ENCODE assay signal across 8 cellular contexts in the genomic region with DNA sequence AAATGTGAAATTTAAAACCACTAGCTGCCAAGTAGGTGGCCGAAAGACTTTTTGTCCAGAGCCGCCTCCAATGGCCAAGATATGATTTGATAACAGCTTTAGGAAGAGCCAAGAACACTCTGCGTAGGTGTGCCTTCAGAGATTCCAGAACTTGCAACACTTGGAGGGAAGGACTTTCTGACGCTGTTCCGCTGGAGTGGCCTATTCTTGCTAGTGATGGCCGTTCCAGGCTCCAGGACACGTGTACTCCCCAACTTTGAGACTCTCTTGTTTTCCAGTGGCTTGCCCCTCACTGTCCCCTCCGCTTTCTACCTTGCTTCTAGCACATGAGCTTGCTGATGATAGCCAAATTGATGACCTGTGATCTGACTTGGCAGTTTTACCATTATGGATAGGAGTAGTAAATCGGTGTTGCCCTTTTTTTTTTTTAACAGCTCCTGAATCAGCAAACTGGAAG. TPM values are rescaled to one million over a fixed set of nuclear protein-coding genes. Genes with fewer than 3 reads are reported as not detected.
DNase-seq lines count a peak whose midpoint lies in the region; ATAC-seq and TF ChIP-seq lines count a peak whose summit lies in the region.

No MANE protein-coding gene starts in this region.

- H3K4me1 Mint-ChIP-seq in CD8-positive, alpha-beta memory T cell = peaks cover 58 to 78% (median 77%) of the 10 kb centered on the region in 3 donors
- H3K4me1 Mint-ChIP-seq in activated CD4-positive, alpha-beta memory T cell treated with anti-CD3 and anti-CD28 coated beads, Interleukin-2, amount 10 ng/mL, durations not matched to agents 7 days and 5 days = peaks cover 66% of the 10 kb centered on the region
- peaks cover 66% of the 10 kb centered on the region for H3K4me1 Mint-ChIP-seq in nephron

- ATAC-seq in HG03378 (IDR thresholded peaks at IDR 0.05; ENCODE audit: unreplicated experiment) (no peak), GM19324 (IDR thresholded peaks at IDR 0.05; ENCODE audit: low FRiP score, unreplicated experiment) (no peak)

- no peak for DNase-seq in CD8-positive, alpha-beta memory T cell
- no peak for DNase-seq in activated CD4-positive, alpha-beta memory T cell treated with anti-CD3 and anti-CD28 coated beads, Interleukin-2, amount 10 ng/mL, durations not matched to agents 7 days and 5 days
- peak; percentile 73 to 82 for DNase-seq in foreskin fibroblast
- no peak for DNase-seq in GM19238 (ENCODE audit: insufficient read length, low spot score)

- H3K9ac ChIP-seq in HUES64 (ENCODE audit: low read depth, low read length) = peak overlapping the region; percentile 97

- H3K9me3 Mint-ChIP-seq in CD8-positive, alpha-beta memory T cell = no peaks in the 10 kb centered on the region
- no peaks in the 10 kb centered on the region for H3K9me3 Mint-ChIP-seq in activated CD4-positive, alpha-beta memory T cell treated with anti-CD3 and anti-CD28 coated beads, Interleukin-2, amount 10 ng/mL, durations not matched to agents 7 days and 5 days
- H3K9me3 Mint-ChIP-seq in nephron = peaks cover 3% of the 10 kb centered on the region

- no peaks in the 10 kb centered on the region for H3K27me3 ChIP-seq in CD8-positive, alpha-beta memory T cell (ENCODE audit: insufficient read depth, low read length, poor library complexity, severe bottlenecking)
- no peaks in the 10 kb centered on the region for H3K27me3 ChIP-seq in HUES64 (ENCODE audit: insufficient read depth, low read length)

- peak overlapping the region; percentile 92 for H3K27ac ChIP-seq in CD8-positive, alpha-beta memory T cell (ENCODE audit: low read depth, low read length)
- peak overlapping the region; percentile 80; the same call in 1 of the 2 replicates for H3K27ac ChIP-seq in HUES64 (ENCODE audit: low read depth, low read length)

- peaks cover 20% of the 10 kb centered on the region for H3K36me3 ChIP-seq in CD8-positive, alpha-beta memory T cell (ENCODE audit: insufficient read depth, low read length)
- H3K36me3 ChIP-seq in HUES64 (ENCODE audit: insufficient read depth, low read length) = peaks cover 46% of the 10 kb centered on the region

- peak overlapping the region; percentile 79 for H3K4me3 ChIP-seq in CD8-positive, alpha-beta memory T cell (ENCODE audit: low read length)
- H3K4me3 ChIP-seq in HUES64 (ENCODE audit: low read length) (peak overlapping the region; percentile 93), foreskin fibroblast (ENCODE audit: low read depth in 1 of 2, low read length in 2 of 2) (peak overlapping the region; percentile 78 to 86)

- 4% methylated on average over 9 of the region's 9 CpGs for WGBS in HUES64

- peak overlapping the region; percentile 88 to 97 (median 93) for H3K4me3 Mint-ChIP-seq in CD8-positive, alpha-beta memory T cell
- H3K4me3 Mint-ChIP-seq in activated CD4-positive, alpha-beta memory T cell treated with anti-CD3 and anti-CD28 coated beads, Interleukin-2, amount 10 ng/mL, durations not matched to agents 7 days and 5 days = peak overlapping the region; percentile 91
- H3K4me3 Mint-ChIP-seq in nephron = peak overlapping the region; percentile 87 to 97 (median 95)

- peak overlapping the region; percentile 70 to 94 (median 85) for H3K27ac Mint-ChIP-seq in CD8-positive, alpha-beta memory T cell
- H3K27ac Mint-ChIP-seq in activated CD4-positive, alpha-beta memory T cell treated with anti-CD3 and anti-CD28 coated beads, Interleukin-2, amount 10 ng/mL, durations not matched to agents 7 days and 5 days = peak overlapping the region; percentile 86
- peak overlapping the region; percentile 83 to 94 (median 92) for H3K27ac Mint-ChIP-seq in nephron

- H3K36me3 Mint-ChIP-seq in CD8-positive, alpha-beta memory T cell = peaks cover 6 to 54% (median 20%) of the 10 kb centered on the region in 3 donors
- H3K36me3 Mint-ChIP-seq in activated CD4-positive, alpha-beta memory T cell treated with anti-CD3 and anti-CD28 coated beads, Interleukin-2, amount 10 ng/mL, durations not matched to agents 7 days and 5 days (ENCODE audit: low read depth) = peaks cover 63% of the 10 kb centered on the region
- peaks cover 40% of the 10 kb centered on the region for H3K36me3 Mint-ChIP-seq in nephron (ENCODE audit: low read depth)

- H3K27me3 Mint-ChIP-seq in CD8-positive, alpha-beta memory T cell = no peaks in the 10 kb centered on the region
- H3K27me3 Mint-ChIP-seq in activated CD4-positive, alpha-beta memory T cell treated with anti-CD3 and anti-CD28 coated beads, Interleukin-2, amount 10 ng/mL, durations not matched to agents 7 days and 5 days = no peaks in the 10 kb centered on the region
- H3K27me3 Mint-ChIP-seq in nephron (ENCODE audit: low read depth) = peaks cover 4% of the 10 kb centered on the region

- peaks cover 40% of the 10 kb centered on the region for H3K4me1 ChIP-seq in CD8-positive, alpha-beta memory T cell (ENCODE audit: insufficient read depth, low read length)
- peaks cover 27% of the 10 kb centered on the region for H3K4me1 ChIP-seq in HUES64 (ENCODE audit: insufficient read depth, low read length)

- H3K9me3 ChIP-seq in CD8-positive, alpha-beta memory T cell (ENCODE audit: low read length) = no peaks in the 10 kb centered on the region
- H3K9me3 ChIP-seq in HUES64 (ENCODE audit: insufficient read depth, low read depth, low read length) = no peaks in the 10 kb centered on the region

- POLR2A ChIA-PET in CD8-positive, alpha-beta memory T cell (lab: Charles Lee) = interaction anchor here (0.6 to 2.8 kb wide), 7 partner anchors 12 to 1285 kb away, joined by 3 to 15 read pairs (median 5); a partner anchor contains a TSS
- POLR2A ChIA-PET in activated CD4-positive, alpha-beta memory T cell treated with anti-CD3 and anti-CD28 coated beads, Interleukin-2, amount 10 ng/mL, durations not matched to agents 7 days and 5 days (lab: Charles Lee) = interaction anchor here (0.7 to 4.5 kb wide), 12 partner anchors 10 to 678 kb away, joined by 3 to 43 read pairs (median 6); a partner anchor contains a TSS

- CTCF ChIA-PET in CD8-positive, alpha-beta memory T cell (lab: Charles Lee) = interaction anchor here (1.5 to 4.3 kb wide), 2 partner anchors 43 to 48 kb away, joined by 3 to 30 read pairs; no protein-coding TSS in a partner anchor
- CTCF ChIA-PET in activated CD4-positive, alpha-beta memory T cell treated with anti-CD3 and anti-CD28 coated beads, Interleukin-2, amount 10 ng/mL, durations not matched to agents 7 days and 5 days (lab: Charles Lee) = interaction anchor here (0.6 to 4.7 kb wide), 5 partner anchors 18 to 346 kb away, joined by 3 to 36 read pairs (median 4); a partner anchor contains a TSS

- no peak for TF ChIP-seq CTCF in foreskin fibroblast (IDR thresholded peaks at IDR 0.05; ENCODE audit: low read depth, low read length)
- no peak for TF ChIP-seq CTCF in nephron (IDR thresholded peaks at IDR 0.05; ENCODE audit: unreplicated experiment in 3 of 3)

RNA-seq across cellular contexts. Expression of a gene that starts 1.0 kb away (rescaled TPM):
- 100 to 1,000 TPM; 134 to 140 TPM for total RNA-seq in CD8-positive, alpha-beta memory T cell
- 159 TPM for polyA plus RNA-seq in CD8-positive, alpha-beta memory T cell
- polyA plus RNA-seq in HUES64 (2013, experiment 1 of 2) = 380 TPM
- polyA plus RNA-seq in HUES64 (2013, experiment 2 of 2) = 365 TPM
- total RNA-seq in activated CD4-positive, alpha-beta memory T cell treated with anti-CD3 and anti-CD28 coated beads, Interleukin-2, amount 10 ng/mL, durations not matched to agents 7 days and 5 days = 100 to 1,000 TPM; 105 to 109 TPM

Comparison
In these comparisons a context has a peak if more than half of its experiments do, and no peak if none do; other contexts are left out.
1. DNase-seq: peak in foreskin fibroblast (2 of 2); none in CD8-positive, alpha-beta memory T cell (0 of 5), activated CD4-positive, alpha-beta memory T cell treated with anti-CD3 and anti-CD28 coated beads, Interleukin-2, amount 10 ng/mL, durations not matched to agents 7 days and 5 days (single experiment) and GM19238 (single experiment).
2. Peak in every context shown above with its lines, with median percentiles within 50 percentile points of each other: H3K4me3 ChIP-seq, H3K27ac Mint-ChIP-seq and H3K4me3 Mint-ChIP-seq.